ENCODE assay signal across 14 cellular contexts in genomic region chr17:4600563-4600962, GRCh38. TPM values are rescaled to one million over a fixed set of nuclear protein-coding genes. Genes with fewer than 3 reads are reported as not detected.
A peak's percentile ranks its signal among the peaks of the same experiment; 100 is the strongest.
DNase-seq lines count a peak whose midpoint lies in the region; ATAC-seq and TF ChIP-seq lines count a peak whose summit lies in the region.
"Had no signal": no experiment of that assay in that cellular context is flagged by ENCODE, and none has a peak within 500 bp of the region (broad histone marks: within the 10 kb centered on the region; RNA-seq: fewer than 3 reads in every experiment).

No MANE protein-coding gene starts in this region.

- no peaks in the 10 kb centered on the region for H3K4me1 ChIP-seq in Panc1 (ENCODE audit: control insufficient read depth, insufficient read depth, low read length)

- no peaks in the 10 kb centered on the region for H3K27me3 ChIP-seq in H7 (ENCODE audit: control insufficient read depth, insufficient read depth, low read length)
- no peaks in the 10 kb centered on the region for H3K27me3 ChIP-seq in Panc1 (ENCODE audit: control insufficient read depth, insufficient read depth, low read length)

- CTCF ChIA-PET in Panc1 (lab: Charles Lee): interaction anchor here (0.5 kb wide), 1 partner anchor 128 kb away, joined by 6 read pairs; no protein-coding TSS in a partner anchor

- intact Hi-C loops in Panc1 (cut with micrococcal nuclease; ENCODE audit: unreplicated experiment): no loop called here

- H3K36me3 ChIP-seq in H7 (replicated peaks; ENCODE audit: control insufficient read depth, insufficient read depth, low read length): no peaks in the 10 kb centered on the region
- H3K36me3 ChIP-seq in Panc1 (ENCODE audit: control insufficient read depth, insufficient read depth, low read length): no peaks in the 10 kb centered on the region

- DNase-seq in H7 (peak; percentile 75), Panc1 (ENCODE audit: low read depth, low spot score) (no peak), left kidney (ENCODE audit: low read depth, low spot score) (peak; percentile 92), NCI-H1092 treated with DMSO at 0.1 percent for 48 hours (lab: John Stamatoyannopoulos, UW) (no peak), dermis blood vessel endothelial cell (no peak)
- DNase-seq: anterior cingulate cortex, GDM1 had no signal

- H3K9me3 ChIP-seq in Panc1 (ENCODE audit: control insufficient read depth, insufficient read depth, low read depth, low read length): no peaks in the 10 kb centered on the region

- in situ Hi-C loops in Panc1 (cut with HindIII; ENCODE audit: low pct_unique_long_range_greater_than_20kb, low sequenced_read_pairs): no loop called here

- BruUV-seq in Panc1 (replicated peaks; lab: Mats Ljungman, UMichigan): no TSS peak

- no peak overlapping the region for H3K27ac ChIP-seq in Panc1 (ENCODE audit: low read length)
- H3K27ac ChIP-seq: RWPE1, VCaP had no signal

- peak; percentile 33; the same call in 1 of the 2 replicates for ATAC-seq in Panc1
- no peak for ATAC-seq in HG02938 (IDR thresholded peaks at IDR 0.05; ENCODE audit: unreplicated experiment)

- H3K4me3 ChIP-seq in H7 (ENCODE audit: insufficient read depth, low read depth, low read length) (no peak overlapping the region), Panc1 (ENCODE audit: low read depth in 2 of 2, low read length in 2 of 2) (no peak overlapping the region)
- H3K4me3 ChIP-seq: skin epidermis had no signal

- TF ChIP-seq CTCF in Panc1 (IDR thresholded peaks at IDR 0.05): no peak

- POLR2A ChIA-PET in Panc1 (lab: Charles Lee): no interaction called here

RNA-seq across cellular contexts. Expression of gene SMTNL2, which starts 16.2 kb away (rescaled TPM):
- 1.4 and 1.9 TPM in 2 replicates for total RNA-seq in H7 (2014; rRNA removed; shearing (Covaris generic))
- total RNA-seq in Panc1 (2021; ENCODE audit: unreplicated experiment) (not detected), dermis blood vessel endothelial cell (under 0.01 TPM in 1 of 2 replicates, not detected in the other)
- not detected for polyA plus RNA-seq in Panc1 (2012; ENCODE audit: insufficient read length)
- total RNA-seq: LHCN-M2, mononuclear cell had no signal
- polyA plus RNA-seq: BJ had no signal

RNA-seq across cellular contexts. Expression of gene GGT6, which starts 40.2 kb away (rescaled TPM):
- total RNA-seq in H7 (2014; rRNA removed; shearing (Covaris generic)): not detected in 2 replicates
- total RNA-seq in Panc1 (2021; ENCODE audit: unreplicated experiment) (not detected), dermis blood vessel endothelial cell (not detected in 2 replicates)
- polyA plus RNA-seq in Panc1 (2012; ENCODE audit: insufficient read length): not detected
- total RNA-seq: LHCN-M2, mononuclear cell had no signal
- polyA plus RNA-seq: BJ had no signal

RNA-seq across cellular contexts. Expression of gene ALOX15, which starts 40.9 kb away (rescaled TPM):
- total RNA-seq in H7 (2014; rRNA removed; shearing (Covaris generic)): 0.10 and 0.11 TPM in 2 replicates
- total RNA-seq in Panc1 (2021; ENCODE audit: unreplicated experiment) (not detected), dermis blood vessel endothelial cell (not detected in 2 replicates)
- polyA plus RNA-seq in Panc1 (2012; ENCODE audit: insufficient read length): not detected
- total RNA-seq: LHCN-M2, mononuclear cell had no signal
- polyA plus RNA-seq: BJ had no signal

RNA-seq across cellular contexts. Expression of gene MYBBP1A, which starts 45.4 kb away (rescaled TPM):
- 140 and 149 TPM in 2 replicates for total RNA-seq in H7 (2014; rRNA removed; shearing (Covaris generic))
- total RNA-seq in Panc1 (2021; ENCODE audit: unreplicated experiment) (95.6 TPM), dermis blood vessel endothelial cell (32.2 and 52.0 TPM in 2 replicates)
- polyA plus RNA-seq in Panc1 (2012; ENCODE audit: insufficient read length): 123 TPM

Comparison
In these comparisons a context has a peak if more than half of its experiments do, and no peak if none do; other contexts are left out.
1. DNase-seq: peak in H7 (single experiment) and left kidney (single experiment); none in Panc1 (single experiment), NCI-H1092 treated with DMSO at 0.1 percent for 48 hours (single experiment) and dermis blood vessel endothelial cell (single experiment).